ENCODE assay signal across 15 cellular contexts in the genomic region with DNA sequence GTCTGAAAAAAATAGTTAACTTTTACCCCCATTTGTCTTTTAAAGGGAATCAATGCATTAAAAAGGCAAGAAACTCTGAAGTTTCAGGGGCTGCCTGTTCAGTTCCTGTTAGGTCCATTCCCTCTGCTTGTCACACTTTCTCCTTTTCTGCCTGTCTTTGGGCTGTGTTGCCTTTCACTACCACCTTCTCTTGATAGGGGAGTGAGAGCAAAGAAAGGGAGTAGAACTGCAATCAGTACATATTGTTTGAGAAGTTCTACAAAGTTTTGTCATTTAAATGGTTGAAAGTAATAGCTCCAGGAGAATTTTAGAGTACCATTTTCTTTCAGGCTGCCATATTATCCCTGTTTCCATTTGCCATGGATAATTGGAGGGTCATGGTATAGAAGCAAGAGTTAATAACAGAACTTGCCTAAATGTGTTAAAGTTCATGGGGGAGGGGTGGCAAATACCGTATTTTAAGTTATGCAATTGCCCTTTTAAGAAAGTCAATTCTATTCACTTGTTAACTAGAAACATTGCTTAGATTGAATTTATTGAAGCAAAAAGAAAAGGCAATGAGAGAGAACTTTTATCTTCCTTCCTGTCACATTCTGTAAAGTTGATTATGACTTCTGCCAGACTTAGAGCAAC. TPM values are rescaled to one million over a fixed set of nuclear protein-coding genes. Genes with fewer than 3 reads are reported as not detected.
"Had no signal": no experiment of that assay in that cellular context is flagged by ENCODE, and none has a peak within 500 bp of the region (broad histone marks: within the 10 kb centered on the region; RNA-seq: fewer than 3 reads in every experiment).

No MANE protein-coding gene starts in this region.

- H3K9me3 Mint-ChIP-seq: activated naive CD4-positive, alpha-beta T cell treated with anti-CD3 and anti-CD28 coated beads, Interleukin-2, amount 50 U/mL, for 24 hours; memory B cell; stimulated activated naive B cell treated with anti-CD40 and anti-IgM and Interleukin-4, amounts not matched to agents 10 μg/mL and 1 μg/mL and 100 μg/mL, for 72 hours had no signal

- H3K27me3 ChIP-seq: breast epithelium, dorsolateral prefrontal cortex, esophagus muscularis mucosa, sigmoid colon, upper lobe of left lung had no signal

- H3K27ac ChIP-seq: breast epithelium, esophagus muscularis mucosa, sigmoid colon, upper lobe of left lung had no signal

- H3K27ac Mint-ChIP-seq: activated naive CD4-positive, alpha-beta T cell treated with anti-CD3 and anti-CD28 coated beads, Interleukin-2, amount 50 U/mL, for 24 hours; memory B cell; stimulated activated naive B cell treated with anti-CD40 and anti-IgM and Interleukin-4, amounts not matched to agents 10 μg/mL and 1 μg/mL and 100 μg/mL, for 72 hours had no signal

- H3K4me1 ChIP-seq: breast epithelium, upper lobe of left lung had no signal

- H3K9me3 ChIP-seq: breast epithelium, esophagus muscularis mucosa, sigmoid colon, upper lobe of left lung had no signal

- H3K27me3 Mint-ChIP-seq: activated naive CD4-positive, alpha-beta T cell treated with anti-CD3 and anti-CD28 coated beads, Interleukin-2, amount 50 U/mL, for 24 hours; memory B cell; stimulated activated naive B cell treated with anti-CD40 and anti-IgM and Interleukin-4, amounts not matched to agents 10 μg/mL and 1 μg/mL and 100 μg/mL, for 72 hours had no signal

- ATAC-seq: stimulated activated naive B cell treated with anti-CD40 and anti-IgM and Interleukin-4, amounts not matched to agents 10 μg/mL and 1 μg/mL and 100 μg/mL, for 72 hours had no signal

- H3K4me3 ChIP-seq: breast epithelium, dorsolateral prefrontal cortex, esophagus muscularis mucosa, sigmoid colon, upper lobe of left lung had no signal

- DNase-seq: activated CD4-positive, alpha-beta T cell treated with anti-CD3 and anti-CD28 coated beads for 1 hour; activated CD8-positive, alpha-beta memory T cell treated with anti-CD3 and anti-CD28 coated beads for 24 hours; anterior cingulate cortex; dorsolateral prefrontal cortex; glutamatergic neuron; sigmoid colon; stimulated activated CD4-positive, alpha-beta T cell treated with anti-CD3 and anti-CD28 coated beads, Interleukin-2, amount 100 ng/mL, for 24 hours; stimulated activated naive B cell treated with anti-CD40 and anti-IgM and Interleukin-4, amounts not matched to agents 10 μg/mL and 1 μg/mL and 100 μg/mL, for 72 hours; upper lobe of left lung had no signal

- H3K4me3 Mint-ChIP-seq: activated naive CD4-positive, alpha-beta T cell treated with anti-CD3 and anti-CD28 coated beads, Interleukin-2, amount 50 U/mL, for 24 hours; memory B cell; stimulated activated naive B cell treated with anti-CD40 and anti-IgM and Interleukin-4, amounts not matched to agents 10 μg/mL and 1 μg/mL and 100 μg/mL, for 72 hours had no signal

- H3K4me1 Mint-ChIP-seq: memory B cell had no signal

RNA-seq across cellular contexts. Expression of a gene that starts 39.0 kb away (rescaled TPM):
- total RNA-seq: T-helper 2 cell treated with Interferon-gamma antibody and Interleukin-4, amounts not matched to agents 100 ng/mL and 5 ng/mL, for 36 hours had no signal
- polyA plus RNA-seq: neural cell had no signal
